ENCODE assay signal across 8 cellular contexts in genomic region chr17:16204763-16205162, GRCh38. TPM values are rescaled to one million over a fixed set of nuclear protein-coding genes. Genes with fewer than 3 reads are reported as not detected.
DNase-seq lines count a peak whose midpoint lies in the region; ATAC-seq, FAIRE-seq and TF ChIP-seq lines count a peak whose summit lies in the region.
"Not testable (repeated sequence)": the region's sequence is repeated elsewhere in the genome, so short reads cannot be mapped to it uniquely, and the experiment has no call there.

No MANE protein-coding gene starts in this region.

- peak overlapping the region; percentile 17 to 90 (median 68) for H3K27ac Mint-ChIP-seq in IgD-negative memory B cell
- peak overlapping the region; percentile 96 for H3K27ac Mint-ChIP-seq in T-helper 17 cell
- H3K27ac Mint-ChIP-seq in activated T-cell treated with anti-CD3 and anti-CD28 coated beads, Interleukin-2, amount 50 U/mL, for 72 hours = peak overlapping the region; percentile 85
- peak overlapping the region; percentile 69 for H3K27ac Mint-ChIP-seq in nephron progenitor cell
- H3K27ac Mint-ChIP-seq in stimulated activated naive B cell treated with anti-CD40 and anti-IgM and Interleukin-4, amounts not matched to agents 10 μg/mL and 1 μg/mL and 100 μg/mL, for 72 hours = peak overlapping the region; percentile 85

- not testable (repeated sequence) for H3K9me1 ChIP-seq in K562 (ENCODE audit: control insufficient read depth, insufficient read depth, low read length)

- H3K9me3 Mint-ChIP-seq in IgD-negative memory B cell; activated T-cell treated with anti-CD3 and anti-CD28 coated beads, Interleukin-2, amount 50 U/mL, for 72 hours; nephron progenitor cell; stimulated activated naive B cell treated with anti-CD40 and anti-IgM and Interleukin-4, amounts not matched to agents 10 μg/mL and 1 μg/mL and 100 μg/mL, for 72 hours: not testable (repeated sequence)

- peaks cover 40 to 49% (median 46%) of the 10 kb centered on the region in 3 donors for H3K4me1 Mint-ChIP-seq in IgD-negative memory B cell
- peaks cover 39% of the 10 kb centered on the region for H3K4me1 Mint-ChIP-seq in T-helper 17 cell
- peaks cover 46% of the 10 kb centered on the region for H3K4me1 Mint-ChIP-seq in activated T-cell treated with anti-CD3 and anti-CD28 coated beads, Interleukin-2, amount 50 U/mL, for 72 hours (ENCODE audit: low read depth)
- peaks cover 45% of the 10 kb centered on the region for H3K4me1 Mint-ChIP-seq in nephron progenitor cell
- H3K4me1 Mint-ChIP-seq in stimulated activated naive B cell treated with anti-CD40 and anti-IgM and Interleukin-4, amounts not matched to agents 10 μg/mL and 1 μg/mL and 100 μg/mL, for 72 hours = peaks cover 29 to 62% of the 10 kb centered on the region in 2 donors

- not testable (repeated sequence) for H3K36me3 ChIP-seq in K562 (ENCODE audit: control insufficient read depth, insufficient read depth, low read length); cardiac muscle cell

- not testable (repeated sequence) for H3K36me3 Mint-ChIP-seq in IgD-negative memory B cell; T-helper 17 cell (ENCODE audit: low read depth); activated T-cell treated with anti-CD3 and anti-CD28 coated beads, Interleukin-2, amount 50 U/mL, for 72 hours (ENCODE audit: insufficient read depth in 2 of 2); stimulated activated naive B cell treated with anti-CD40 and anti-IgM and Interleukin-4, amounts not matched to agents 10 μg/mL and 1 μg/mL and 100 μg/mL, for 72 hours
- peaks cover 27% of the 10 kb centered on the region for H3K36me3 Mint-ChIP-seq in nephron progenitor cell (ENCODE audit: low read depth)

- H3K4me3 Mint-ChIP-seq in IgD-negative memory B cell = peak overlapping the region in 3 of 4 donors; percentile 1 to 54 (median 51)
- H3K4me3 Mint-ChIP-seq in T-helper 17 cell = peak overlapping the region; percentile 45
- peak overlapping the region in 1 of 2 donors; percentile 65 for H3K4me3 Mint-ChIP-seq in activated T-cell treated with anti-CD3 and anti-CD28 coated beads, Interleukin-2, amount 50 U/mL, for 72 hours
- not testable (repeated sequence) for H3K4me3 Mint-ChIP-seq in nephron progenitor cell; stimulated activated naive B cell treated with anti-CD40 and anti-IgM and Interleukin-4, amounts not matched to agents 10 μg/mL and 1 μg/mL and 100 μg/mL, for 72 hours

- in situ Hi-C loops in K562 (cut with MboI) = not testable (repeated sequence)

- TF ChIP-seq CTCF in C4-2B (conservative IDR thresholded peaks at IDR 0.05); K562 (IDR thresholded peaks at IDR 0.05 in 2 of 3, conservative IDR thresholded peaks at IDR 0.05 in 1 of 3; ENCODE audit: insufficient read depth in 2 of 3, low read depth in 1 of 3, low read length in 3 of 3); cardiac muscle cell (IDR thresholded peaks at IDR 0.05; ENCODE audit: low read depth, low read length); nephron progenitor cell (IDR thresholded peaks at IDR 0.05): not testable (repeated sequence)

- not testable (repeated sequence) for DNase-seq in T-helper 17 cell; activated T-cell treated with anti-CD3 and anti-CD28 coated beads, Interleukin-2, amount 50 U/mL, for 72 hours; K562 (ENCODE audit: extremely low read depth in 1 of 4, low spot score in 3 of 4); cardiac muscle cell (ENCODE audit: low read depth in 1 of 2, low spot score in 1 of 2); nephron progenitor cell; stimulated activated naive B cell treated with anti-CD40 and anti-IgM and Interleukin-4, amounts not matched to agents 10 μg/mL and 1 μg/mL and 100 μg/mL, for 72 hours

- WGBS in K562 (ENCODE audit: insufficient coverage, low coverage, missing lambda C conversion rate) = 90% methylated on average over 6 of the region's 6 CpGs

- CTCF ChIA-PET in K562 (lab: Yijun Ruan, JAX; ENCODE audit: low intra/inter-chr PET ratio) = not testable (repeated sequence)

- H2AFZ ChIP-seq in K562 (ENCODE audit: low read depth, low read length) = not testable (repeated sequence)

- not testable (repeated sequence) for ATAC-seq in T-helper 17 cell; activated T-cell treated with anti-CD3 and anti-CD28 coated beads, Interleukin-2, amount 50 U/mL, for 72 hours (replicated peaks in 1 of 2); K562; stimulated activated naive B cell treated with anti-CD40 and anti-IgM and Interleukin-4, amounts not matched to agents 10 μg/mL and 1 μg/mL and 100 μg/mL, for 72 hours (replicated peaks)

- H3K27ac ChIP-seq in C4-2B (peak overlapping the region; percentile 55), cardiac muscle cell (peak overlapping the region; percentile 92)
- not testable (repeated sequence) for H3K27ac ChIP-seq in K562 (ENCODE audit: extremely low read depth, low read depth, low read length)

- H3K79me2 ChIP-seq in K562 (ENCODE audit: control insufficient read depth, insufficient read depth, low read length) = peaks cover 73% of the 10 kb centered on the region

- not testable (repeated sequence) for TF ChIP-seq RAD21 in K562 (CRISPR knock-in tag; conservative IDR thresholded peaks at IDR 0.05 in 1 of 2, IDR thresholded peaks at IDR 0.05 in 1 of 2)

- POLR2A ChIA-PET in K562 (lab: Yijun Ruan, JAX) = interaction anchor here (0.6 kb wide), 1 partner anchor 361 kb away, joined by 3 read pairs; no protein-coding TSS in a partner anchor

- not testable (repeated sequence) for H3K27me3 ChIP-seq in K562 (ENCODE audit: control insufficient read depth in 2 of 2, insufficient read depth in 2 of 2, low read length in 2 of 2); cardiac muscle cell

- not testable (repeated sequence) for H3K4me2 ChIP-seq in K562 (ENCODE audit: insufficient read depth, low read length)

- H3K4me1 ChIP-seq in K562 (replicated peaks in 1 of 2; ENCODE audit: control insufficient read depth in 2 of 2, insufficient read depth in 2 of 2, low read length in 2 of 2) = not testable (repeated sequence)
- H3K4me1 ChIP-seq in cardiac muscle cell (ENCODE audit: low read depth) = peaks cover 31% of the 10 kb centered on the region

- TF ChIP-seq EP300 in K562 (IDR thresholded peaks at IDR 0.05; ENCODE audit: low read length) = not testable (repeated sequence)

- not testable (repeated sequence) for H4K20me1 ChIP-seq in K562 (replicated peaks; ENCODE audit: control insufficient read depth, insufficient read depth, low read length)

- H3K4me3 ChIP-seq in K562, cardiac muscle cell: not testable (repeated sequence)

- not testable (repeated sequence) for FAIRE-seq in K562 (lab: Jason Lieb, UNC)

- not testable (repeated sequence) for H3K9ac ChIP-seq in K562 (ENCODE audit: insufficient read depth in 1 of 2, low read depth in 2 of 2, low read length in 2 of 2)

- H3K9me3 ChIP-seq in T-helper 17 cell (ENCODE audit: control insufficient read depth, low read length, poor library complexity, severe bottlenecking); K562 (replicated peaks; ENCODE audit: control insufficient read depth, insufficient read depth, low read depth, low read length); cardiac muscle cell (ENCODE audit: low read depth): not testable (repeated sequence)

- intact Hi-C loops in K562 (cut with micrococcal nuclease) = not testable (repeated sequence)

- not testable (repeated sequence) for TF ChIP-seq POLR2A in K562 (conservative IDR thresholded peaks at IDR 0.05)

- not testable (repeated sequence) for BruUV-seq in K562 (replicated peaks; lab: Mats Ljungman, UMichigan)

- H3K27me3 Mint-ChIP-seq in IgD-negative memory B cell; T-helper 17 cell; activated T-cell treated with anti-CD3 and anti-CD28 coated beads, Interleukin-2, amount 50 U/mL, for 72 hours (ENCODE audit: low read depth); nephron progenitor cell (ENCODE audit: low read depth, poor library complexity); stimulated activated naive B cell treated with anti-CD40 and anti-IgM and Interleukin-4, amounts not matched to agents 10 μg/mL and 1 μg/mL and 100 μg/mL, for 72 hours: not testable (repeated sequence)

RNA-seq across cellular contexts. Expression of gene NCOR1, which starts 10.6 kb away (rescaled TPM):
- 166 TPM for polyA plus RNA-seq in IgD-negative memory B cell
- 100 to 1,000 TPM; 155 to 161 TPM for total RNA-seq in T-helper 17 cell
- total RNA-seq in activated T-cell treated with anti-CD3 and anti-CD28 coated beads, Interleukin-2, amount 50 U/mL, for 72 hours = 100 to 1,000 TPM; 117 to 130 TPM
- 137 and 320 TPM in 2 replicates for total RNA-seq in K562 (2011; cell fraction: chromatin; rRNA removed; ENCODE audit: low replicate concordance)
- total RNA-seq in K562 (2011; cell fraction: nucleolus; rRNA removed) = 51.0 and 77.2 TPM in 2 replicates
- total RNA-seq in K562 (2011; cell fraction: nucleoplasm; rRNA removed) = 110 and 139 TPM in 2 replicates
- 50.9 and 53.9 TPM in 2 replicates for total RNA-seq in K562 (2014; rRNA removed)
- total RNA-seq in K562 (2014; rRNA removed; fragmentation: Illumina TruSeq; extraction: Trizol) = 52.5 and 56.8 TPM in 2 replicates
- total RNA-seq in K562 (2015; rRNA removed; fragmentation: Illumina TruSeq; extraction: Trizol) = 54.9 and 57.4 TPM in 2 replicates
- 62.1 and 66.5 TPM in 2 replicates for total RNA-seq in K562 (2021)
- 59.3 and 64.5 TPM in 2 replicates for polyA plus RNA-seq in K562 (2011; rRNA removed)
- polyA plus RNA-seq in K562 (2011; cell fraction: cytosol; rRNA removed) = 58.3 and 89.8 TPM in 2 replicates
- 66.7 and 77.7 TPM in 2 replicates for polyA plus RNA-seq in K562 (2011; cell fraction: nucleus; rRNA removed)
- polyA plus RNA-seq in K562 (2012) = 34.2 and 40.0 TPM in 2 replicates
- polyA plus RNA-seq in K562 (2014; fragmentation: Illumina TruSeq; extraction: Trizol) = 48.7 and 49.8 TPM in 2 replicates
- polyA plus RNA-seq in K562 (2014; fragmentation: Nextera tagmentation; extraction: Ambion mirVana) = 10 to 100 TPM; 20.2 to 35.3 TPM
- polyA plus RNA-seq in K562 (2014; rRNA removed) = 37.5 and 40.1 TPM in 2 replicates
- 155 and 172 TPM in 2 replicates for polyA minus RNA-seq in K562 (2011; rRNA and poly(A)+ RNA removed)
- 47.7 and 57.5 TPM in 2 replicates for polyA minus RNA-seq in K562 (2011; cell fraction: cytosol; rRNA and poly(A)+ RNA removed)
- polyA minus RNA-seq in K562 (2011; cell fraction: nucleus; rRNA and poly(A)+ RNA removed) = 58.2 and 97.3 TPM in 2 replicates
- total RNA-seq in cardiac muscle cell = 91.4 and 119 TPM in 2 replicates
- 109 and 139 TPM in 2 replicates for polyA plus RNA-seq in cardiac muscle cell

RNA-seq across cellular contexts. Expression of gene PIGL, which starts 12.2 kb away (rescaled TPM):
- polyA plus RNA-seq in IgD-negative memory B cell (14.7 TPM), K562 (2011; rRNA removed) (43.4 and 53.0 TPM in 2 replicates), K562 (2014; fragmentation: Illumina TruSeq; extraction: Trizol) (25.6 and 26.5 TPM in 2 replicates), K562 (2014; fragmentation: Nextera tagmentation; extraction: Ambion mirVana) (10 to 100 TPM; 54.2 to 55.3 TPM), K562 (2014; rRNA removed) (34.2 and 39.1 TPM in 2 replicates), cardiac muscle cell (28.8 and 49.6 TPM in 2 replicates)
- total RNA-seq in T-helper 17 cell (10 to 100 TPM; 54.5 to 69.0 TPM), K562 (2014; rRNA removed) (23.6 and 26.4 TPM in 2 replicates), K562 (2014; rRNA removed; fragmentation: Illumina TruSeq; extraction: Trizol) (22.7 and 24.5 TPM in 2 replicates), K562 (2015; rRNA removed; fragmentation: Illumina TruSeq; extraction: Trizol) (19.9 and 20.7 TPM in 2 replicates), K562 (2021) (27.7 and 29.6 TPM in 2 replicates), cardiac muscle cell (27.0 and 67.4 TPM in 2 replicates)
- 10 to 100 TPM; 42.5 to 51.9 TPM for total RNA-seq in activated T-cell treated with anti-CD3 and anti-CD28 coated beads, Interleukin-2, amount 50 U/mL, for 72 hours
- 121 and 141 TPM in 2 replicates for total RNA-seq in K562 (2011; cell fraction: chromatin; rRNA removed; ENCODE audit: low replicate concordance)
- 109 and 111 TPM in 2 replicates for total RNA-seq in K562 (2011; cell fraction: nucleolus; rRNA removed)
- total RNA-seq in K562 (2011; cell fraction: nucleoplasm; rRNA removed) = 115 and 144 TPM in 2 replicates
- 25.8 and 37.0 TPM in 2 replicates for polyA plus RNA-seq in K562 (2011; cell fraction: cytosol; rRNA removed)
- 236 and 238 TPM in 2 replicates for polyA plus RNA-seq in K562 (2011; cell fraction: nucleus; rRNA removed)
- 16.5 and 22.9 TPM in 2 replicates for polyA plus RNA-seq in K562 (2012)
- 23.3 and 27.9 TPM in 2 replicates for polyA minus RNA-seq in K562 (2011; rRNA and poly(A)+ RNA removed)
- polyA minus RNA-seq in K562 (2011; cell fraction: cytosol; rRNA and poly(A)+ RNA removed) = 10.3 and 11.0 TPM in 2 replicates
- polyA minus RNA-seq in K562 (2011; cell fraction: nucleus; rRNA and poly(A)+ RNA removed) = 28.1 and 40.4 TPM in 2 replicates
